ENCODE assay signal across 9 cellular contexts in genomic region chr11:113876074-113876797, GRCh38. TPM values are rescaled to one million over a fixed set of nuclear protein-coding genes. Genes with fewer than 3 reads are reported as not detected.
DNase-seq lines count a peak whose midpoint lies in the region; ATAC-seq, FAIRE-seq and TF ChIP-seq lines count a peak whose summit lies in the region.
"Had no signal": no experiment of that assay in that cellular context is flagged by ENCODE, and none has a peak within 500 bp of the region (broad histone marks: within the 10 kb centered on the region; RNA-seq: fewer than 3 reads in every experiment).

No MANE protein-coding gene starts in this region.

- intact Hi-C loops in esophagus muscularis mucosa (cut with DNase I): no loop called here

- H3K27ac ChIP-seq in RWPE1 (peak overlapping the region; percentile 87), esophagus muscularis mucosa (replicated peaks in 1 of 4) (peak overlapping the region; percentile 86 to 95 (median 90))

- FAIRE-seq in HTR-8/SVneo (lab: Jason Lieb, UNC): no peak

- TF ChIP-seq CTCF in GM12864 (IDR thresholded peaks at IDR 0.05; ENCODE audit: low read depth, low read length, missing control alignments) (no peak), RWPE1 (conservative IDR thresholded peaks at IDR 0.05; ENCODE audit: low read depth) (no peak), esophagus muscularis mucosa (IDR thresholded peaks at IDR 0.05) (no peak), retinal pigment epithelial cell (conservative IDR thresholded peaks at IDR 0.05; ENCODE audit: low read depth, low read length) (no peak)

- POLR2A ChIA-PET in RWPE1 (lab: Yijun Ruan, JAX; ENCODE audit: low non-redundant PET): no interaction called here

- H3K9me3 ChIP-seq in esophagus muscularis mucosa: no peaks in the 10 kb centered on the region

- DNase-seq in GM12864 (ENCODE audit: low read depth): no peak
- no peak for DNase-seq in RWPE1 (ENCODE audit: low spot score)
- no peak for DNase-seq in esophagus muscularis mucosa (ENCODE audit: extremely low spot score)
- no peak for DNase-seq in retinal pigment epithelial cell (ENCODE audit: low read depth)
- DNase-seq in UCSD-AML1 (lab: John Stamatoyannopoulos, UW; ENCODE audit: unreplicated experiment): no peak
- DNase-seq in HTR-8/SVneo (ENCODE audit: insufficient read length, low spot score): no peak
- no peak for DNase-seq in EL

- no peaks in the 10 kb centered on the region for H3K36me3 ChIP-seq in esophagus muscularis mucosa

- WGBS in esophagus muscularis mucosa: 79% methylated on average over 24 of the region's 24 CpGs

- no peaks in the 10 kb centered on the region for H3K27me3 ChIP-seq in esophagus muscularis mucosa

- peak overlapping the region; percentile 71 for H3K4me3 ChIP-seq in GM12864 (ENCODE audit: low read depth, low read length)
- H3K4me3 ChIP-seq in esophagus muscularis mucosa: peak overlapping the region; percentile 69 to 92 (median 80)
- peak overlapping the region; percentile 70 for H3K4me3 ChIP-seq in retinal pigment epithelial cell (ENCODE audit: low read length)

- peaks cover 20 to 41% (median 40%) of the 10 kb centered on the region in 4 donors for H3K4me1 ChIP-seq in esophagus muscularis mucosa

- CTCF ChIA-PET in RWPE1 (lab: Yijun Ruan, JAX): interaction anchor here (0.6 to 1.0 kb wide), 3 partner anchors 20 to 389 kb away, joined by 3 to 4 read pairs (median 3); no protein-coding TSS in a partner anchor

- ATAC-seq in HG03457 (IDR thresholded peaks at IDR 0.05; ENCODE audit: unreplicated experiment): no peak

- TF ChIP-seq POLR2A in esophagus muscularis mucosa (IDR thresholded peaks at IDR 0.05; ENCODE audit: low read depth): no peak

- no peak for TF ChIP-seq EP300 in esophagus muscularis mucosa (IDR thresholded peaks at IDR 0.05)

RNA-seq across cellular contexts. Expression of gene USP28, which starts 0.9 kb away (rescaled TPM):
- 10 to 100 TPM; 25.2 to 45.9 (median 35.3) TPM for total RNA-seq in esophagus muscularis mucosa

RNA-seq across cellular contexts. Expression of gene HTR3B, which starts 28.4 kb away (rescaled TPM):
- not detected for total RNA-seq in esophagus muscularis mucosa
- total RNA-seq: T-helper 1 cell treated with Interleukin-12 subunit alpha and Interleukin-12 subunit beta and Interleukin-4 antibody, amounts not matched to agents 30 ng/mL and 1 ng/mL, for 36 hours had no signal
